In the genomic region with DNA sequence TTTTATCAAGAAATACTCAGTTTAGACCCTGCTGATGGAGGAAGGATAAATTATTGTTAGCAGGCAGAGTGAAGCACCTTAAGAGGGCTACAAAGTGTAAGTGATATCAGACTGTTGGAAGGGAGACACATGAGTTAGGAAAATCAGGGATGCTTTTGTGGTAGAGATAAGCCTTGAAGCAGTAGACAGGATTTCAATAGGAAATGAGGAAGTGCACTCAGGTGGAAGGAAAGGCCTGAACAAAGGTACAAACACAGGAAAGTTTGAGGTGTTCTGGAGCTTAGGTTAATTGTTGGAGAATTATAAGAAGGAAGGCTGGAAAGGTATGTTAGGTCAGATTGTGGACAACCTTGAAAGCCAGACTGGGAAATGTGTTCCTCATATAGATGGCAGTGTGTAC, we compare ENCODE assay signal across 17 cellular contexts. TPM values are rescaled to one million over a fixed set of nuclear protein-coding genes. Genes with fewer than 3 reads are reported as not detected.
"Had no signal": no experiment of that assay in that cellular context is flagged by ENCODE, and none has a peak within 500 bp of the region (broad histone marks: within the 10 kb centered on the region; RNA-seq: fewer than 3 reads in every experiment).

No MANE protein-coding gene starts in this region.

- H3K27ac ChIP-seq: cardiac muscle cell, colonic mucosa, lower lobe of right lung had no signal

- H3K27me3 ChIP-seq: cardiac muscle cell, colonic mucosa, spleen had no signal

- H3K27me3 Mint-ChIP-seq: activated CD8-positive, alpha-beta memory T cell treated with anti-CD3 and anti-CD28 coated beads, Interleukin-2, amount 10 ng/mL, durations not matched to agents 7 days and 5 days; naive thymus-derived CD4-positive, alpha-beta T cell; type B pancreatic cell had no signal

- H3K9me3 ChIP-seq: colonic mucosa, lower lobe of right lung had no signal

- H3K4me1 ChIP-seq: colonic mucosa, lower lobe of right lung had no signal

- H3K4me3 Mint-ChIP-seq: activated CD8-positive, alpha-beta memory T cell treated with anti-CD3 and anti-CD28 coated beads, Interleukin-2, amount 10 ng/mL, durations not matched to agents 7 days and 5 days; activated T-cell treated with anti-CD3 and anti-CD28 coated beads, Interleukin-2, amount 50 U/mL, for 4 hours; type B pancreatic cell had no signal

- H3K36me3 ChIP-seq: colonic mucosa had no signal

- DNase-seq: activated CD4-positive, alpha-beta T cell treated with anti-CD3 and anti-CD28 coated beads, Interleukin-2, amount 50 U/mL, for 4 hours; activated CD4-positive, CD25-positive, alpha-beta regulatory T cell treated with anti-CD3 and anti-CD28 coated beads, Interleukin-2, amount 50 U/mL, for 72 hours; activated CD8-positive, alpha-beta memory T cell treated with anti-CD3 and anti-CD28 coated beads, Interleukin-2, amount 10 ng/mL, durations not matched to agents 7 days and 5 days; activated T-cell treated with anti-CD3 and anti-CD28 coated beads, Interleukin-2, amount 50 U/mL, for 4 hours; effector CD8-positive, alpha-beta T cell; stimulated activated naive CD4-positive, alpha-beta T cell treated with Interleukin-2 at 50 U/mL for 16 hours had no signal

- ATAC-seq: activated CD8-positive, alpha-beta memory T cell treated with anti-CD3 and anti-CD28 coated beads, Interleukin-2, amount 10 ng/mL, durations not matched to agents 7 days and 5 days; activated T-cell treated with anti-CD3 and anti-CD28 coated beads, Interleukin-2, amount 50 U/mL, for 4 hours had no signal

- H3K4me3 ChIP-seq: cardiac muscle cell, colonic mucosa, lower lobe of right lung, spleen had no signal

- H3K27ac Mint-ChIP-seq: activated CD8-positive, alpha-beta memory T cell treated with anti-CD3 and anti-CD28 coated beads, Interleukin-2, amount 10 ng/mL, durations not matched to agents 7 days and 5 days; type B pancreatic cell had no signal

RNA-seq across cellular contexts. Expression of a gene that starts 13.9 kb away (rescaled TPM):
- total RNA-seq: activated CD8-positive, alpha-beta memory T cell treated with anti-CD3 and anti-CD28 coated beads, Interleukin-2, amount 10 ng/mL, durations not matched to agents 7 days and 5 days; activated T-cell treated with anti-CD3 and anti-CD28 coated beads, Interleukin-2, amount 50 U/mL, for 4 hours; aorta; colonic mucosa; fibroblast of villous mesenchyme; left cardiac atrium; lower lobe of right lung; naive thymus-derived CD4-positive, alpha-beta T cell; posterior vena cava; right cardiac atrium; spleen had no signal
- polyA plus RNA-seq: naive thymus-derived CD4-positive, alpha-beta T cell had no signal
